In genomic region chr14:95514131-95515079, GRCh38 we compare ENCODE assay signal across 8 cellular contexts. TPM values are rescaled to one million over a fixed set of nuclear protein-coding genes. Genes with fewer than 3 reads are reported as not detected.
A peak's percentile ranks its signal among the peaks of the same experiment; 100 is the strongest.
DNase-seq lines count a peak whose midpoint lies in the region; ATAC-seq, FAIRE-seq and TF ChIP-seq lines count a peak whose summit lies in the region.

No MANE protein-coding gene starts in this region.

- peak overlapping the region; percentile 51; the same call in 1 of the 2 replicates for H2BK20ac ChIP-seq in H1 (ENCODE audit: low read length)

- no peaks in the 10 kb centered on the region for H3K79me1 ChIP-seq in H1 (ENCODE audit: low read depth, low read length)

- TF ChIP-seq RAD21 in H1 (IDR thresholded peaks at IDR 0.05 in 1 of 2, conservative IDR thresholded peaks at IDR 0.05 in 1 of 2; ENCODE audit: low read depth in 2 of 2, low read length in 2 of 2): no peak

- H4K5ac ChIP-seq in H1 (ENCODE audit: insufficient read length, low read depth, low read length): no peak overlapping the region

- peaks cover 0 to 22% (median 8%) of the 10 kb centered on the region in 4 experiments; a peak in 5 of 7 replicates for H3K4me1 ChIP-seq in H1 (replicated peaks in 1 of 4; ENCODE audit: control insufficient read depth in 3 of 4, insufficient read depth in 4 of 4, low read length in 3 of 4)
- H3K4me1 ChIP-seq in gastrocnemius medialis: peaks cover 54 to 57% of the 10 kb centered on the region in 2 donors

- no peak overlapping the region for H2BK120ac ChIP-seq in H1 (replicated peaks; ENCODE audit: low read depth, low read length)

- H2AFZ ChIP-seq in H1 (ENCODE audit: low read length): no peak overlapping the region

- H3K56ac ChIP-seq in H1 (replicated peaks; ENCODE audit: insufficient read length, low read depth, low read length): no peak overlapping the region

- intact Hi-C loops in gastrocnemius medialis (cut with DNase I; ENCODE audit: low total_unique reads): loop anchor here (5.0 kb wide), 1 partner anchor 32 kb away; no protein-coding TSS in a partner anchor

- no peak for TF ChIP-seq EP300 in H1 (IDR thresholded peaks at IDR 0.05; ENCODE audit: borderline replicate concordance in 1 of 2, low read depth in 2 of 2, low read length in 2 of 2)

- in situ Hi-C loops in GM13976 (cut with MboI; ENCODE audit: low sequenced_read_pairs, unreplicated experiment): no loop called here
- in situ Hi-C loops in gastrocnemius medialis (cut with MboI; ENCODE audit: low sequenced_read_pairs in 4 of 4): no loop called here

- DNase-seq in GM13976 (ENCODE audit: low spot score): peak; percentile 57
- DNase-seq in NCI-H510A treated with DMSO at 0.1 percent for 48 hours (lab: John Stamatoyannopoulos, UW): peak; percentile 68
- DNase-seq in H1 (ENCODE audit: low read depth in 1 of 2, low spot score in 2 of 2): no peak
- DNase-seq in gastrocnemius medialis: no peak
- no peak for DNase-seq in WERI-Rb-1
- no peak for DNase-seq in NCI-H2227 treated with DMSO at 0.1 percent for 48 hours (lab: John Stamatoyannopoulos, UW)
- no peak for DNase-seq in activated CD8-positive, alpha-beta memory T cell treated with anti-CD3 and anti-CD28 coated beads, Interleukin-2, amount 50 U/mL, for 48 hours

- no peak overlapping the region for H2AK5ac ChIP-seq in H1 (ENCODE audit: low read depth, low read length)

- no peak overlapping the region for H3K14ac ChIP-seq in H1 (ENCODE audit: insufficient read length)

- H3K9me3 ChIP-seq in H1 (ENCODE audit: insufficient read depth in 2 of 2, low read depth in 1 of 2, low read length in 1 of 2) (no peaks in the 10 kb centered on the region), gastrocnemius medialis (no peaks in the 10 kb centered on the region), WERI-Rb-1 (ENCODE audit: severe bottlenecking) (no peaks in the 10 kb centered on the region)

- no peak overlapping the region for H3K9ac ChIP-seq in H1 (replicated peaks in 1 of 4; ENCODE audit: extremely low read depth in 1 of 4, low read depth in 3 of 4, low read length in 3 of 4)

- H3K27me3 ChIP-seq in H1 (replicated peaks in 1 of 4; ENCODE audit: control insufficient read depth in 3 of 4, extremely low read depth in 1 of 4, insufficient read depth in 3 of 4, low read length in 3 of 4): peaks cover 4 to 33% (median 27%) of the 10 kb centered on the region in 4 experiments
- H3K27me3 ChIP-seq in gastrocnemius medialis: no peaks in the 10 kb centered on the region
- no peaks in the 10 kb centered on the region for H3K27me3 ChIP-seq in WERI-Rb-1 (ENCODE audit: insufficient read depth, low read depth, severe bottlenecking)

- H2BK15ac ChIP-seq in H1 (ENCODE audit: low read length): 0 out of 2 replicates have a peak overlapping the region, but pooled peaks have one; percentile 46

- no peak overlapping the region for H3K4ac ChIP-seq in H1 (replicated peaks; ENCODE audit: insufficient read length, low read depth, low read length)

- H4K91ac ChIP-seq in H1 (replicated peaks; ENCODE audit: insufficient read length, low read length): peak overlapping the region; percentile 22

- no peaks in the 10 kb centered on the region for H3K36me3 ChIP-seq in H1 (ENCODE audit: control insufficient read depth in 2 of 4, insufficient read depth in 4 of 4, low read length in 3 of 4)
- H3K36me3 ChIP-seq in gastrocnemius medialis: no peaks in the 10 kb centered on the region
- H3K36me3 ChIP-seq in WERI-Rb-1: no peaks in the 10 kb centered on the region

- H3K18ac ChIP-seq in H1 (ENCODE audit: extremely low read depth, low read length): no peak overlapping the region

- H3K27ac ChIP-seq in H1 (ENCODE audit: low read depth, low read length) (no peak overlapping the region), gastrocnemius medialis (peak overlapping the region in 2 of 4 donors; percentile 72 to 73), WERI-Rb-1 (no peak overlapping the region)

- no peak overlapping the region for H4K8ac ChIP-seq in H1 (ENCODE audit: extremely low read depth, insufficient read depth, low read length)

- ATAC-seq in gastrocnemius medialis: no peak
- no peak for ATAC-seq in GM18907 (IDR thresholded peaks at IDR 0.05; ENCODE audit: unreplicated experiment)

- H2BK5ac ChIP-seq in H1 (ENCODE audit: low read depth, low read length): no peak overlapping the region

- H4K20me1 ChIP-seq in H1 (replicated peaks in 1 of 2; ENCODE audit: control insufficient read depth in 1 of 2, insufficient read depth in 2 of 2, low read length in 2 of 2): peaks cover 0 to 4% of the 10 kb centered on the region in 2 experiments

- POLR2A ChIA-PET in H1 (lab: Charles Lee; ENCODE audit: partially characterized antibody): no interaction called here

- 0 out of 4 replicates have a peak overlapping the region, but pooled peaks of 1 of the 2 experiments have one; percentile 1 for H3K4me2 ChIP-seq in H1 (ENCODE audit: insufficient read depth in 1 of 2, low read depth in 2 of 2, low read length in 2 of 2)

- TF ChIP-seq CTCF in GM13976 (IDR thresholded peaks at IDR 0.05; ENCODE audit: borderline replicate concordance, control extremely low read depth, extremely low read depth, insufficient read depth, missing control alignments) (no peak), H1 (IDR thresholded peaks at IDR 0.05; ENCODE audit: control extremely low read depth in 1 of 3, insufficient read depth in 1 of 3, low read depth in 1 of 3, low read length in 3 of 3) (no peak), gastrocnemius medialis (IDR thresholded peaks at IDR 0.05 in 4 of 5, conservative IDR thresholded peaks at IDR 0.05 in 1 of 5) (no peak), WERI-Rb-1 (IDR thresholded peaks at IDR 0.05; ENCODE audit: low read depth, low read length) (no peak)

- H3K23me2 ChIP-seq in H1 (ENCODE audit: low read depth, low read length): peaks cover 12% of the 10 kb centered on the region

- no peak overlapping the region for H3K23ac ChIP-seq in H1 (ENCODE audit: insufficient read length)

- H3K4me3 ChIP-seq in H1 (ENCODE audit: extremely low read depth in 1 of 4, insufficient read depth in 2 of 4, low read depth in 3 of 4, low read length in 4 of 4) (no peak overlapping the region), gastrocnemius medialis (peak overlapping the region; percentile 24 to 71 (median 67)), WERI-Rb-1 (ENCODE audit: low read depth, low read length) (no peak overlapping the region)

- CTCF ChIA-PET in H1 (lab: Charles Lee; ENCODE audit: partially characterized antibody): interaction anchor here (0.6 to 6.4 kb wide), 12 partner anchors 9 to 675 kb away, joined by 3 to 32 read pairs (median 3); partner anchors contain the start of gene GLRX5

- H2BK12ac ChIP-seq in H1 (ENCODE audit: low read depth, low read length): peak overlapping the region; percentile 60; the same call in 1 of the 2 replicates

- H3K79me2 ChIP-seq in H1 (ENCODE audit: control insufficient read depth in 1 of 2, insufficient read depth in 2 of 2, low read length in 2 of 2): no peaks in the 10 kb centered on the region

- 77% methylated on average over 17 of the region's 18 CpGs; no CpG with 5 or more reads in 1 of the 2 experiments for WGBS in H1 (ENCODE audit: extremely low coverage in 1 of 2, insufficient coverage in 1 of 2, insufficient read length in 1 of 2, insufficient replicate concordance in 2 of 2, low coverage in 1 of 2, low lambda C conversion rate in 2 of 2, missing lambda C conversion rate in 1 of 2), 2 experiments

- TF ChIP-seq POLR2A in H1 (IDR thresholded peaks at IDR 0.05; ENCODE audit: control extremely low read depth in 1 of 2, low read depth in 2 of 2, low read length in 2 of 2): no peak
- no peak for TF ChIP-seq POLR2A in gastrocnemius medialis (IDR thresholded peaks at IDR 0.05)

- no peak for FAIRE-seq in H1 (lab: Jason Lieb, UNC)

TF ChIP-seq in H1, 55 proteins besides CTCF, POLR2A, EP300 and RAD21:
- TF ChIP-seq JUND (IDR thresholded peaks at IDR 0.05; ENCODE audit: low read length) (no peak), CBX8 (IDR thresholded peaks at IDR 0.05; ENCODE audit: borderline replicate concordance, low read depth, low read length) (no peak), TBP (IDR thresholded peaks at IDR 0.05; ENCODE audit: low read depth, low read length) (no peak), FOSL1 (IDR thresholded peaks at IDR 0.05; ENCODE audit: insufficient read depth, low read depth, low read length) (no peak), TEAD4 (IDR thresholded peaks at IDR 0.05; ENCODE audit: low read depth, low read length) (no peak), TCF12 (IDR thresholded peaks at IDR 0.05; ENCODE audit: low read depth, low read length) (no peak)

RNA-seq across cellular contexts. Expression of gene SYNE3, which starts 2.0 kb away (rescaled TPM):
- total RNA-seq in H1 (2021; fragmentation: NEBNext Ultra II Directional; extraction: Animal tissue kit (Norgen Biotek cat#: 25700)): 0.08 TPM in 1 of 2 replicates, not detected in the other
- under 0.01 and 0.02 TPM in 2 replicates for polyA plus RNA-seq in H1 (2011; rRNA removed)
- 0.01 TPM for polyA plus RNA-seq in H1 (2011; cell fraction: cytosol; rRNA removed)
- polyA plus RNA-seq in H1 (2011; cell fraction: nucleus; rRNA removed): 0.07 TPM
- 0.03 to 0.08 TPM (median 0.07 TPM) in 3 of 4 replicates, not detected in the other for polyA plus RNA-seq in H1 (2012, experiment 1 of 2)
- polyA plus RNA-seq in H1 (2012, experiment 2 of 2): not detected
- polyA plus RNA-seq in H1 (2013, experiment 1 of 2): 0.02 TPM
- polyA plus RNA-seq in H1 (2013, experiment 2 of 2): 0.06 TPM
- not detected in 2 replicates for polyA minus RNA-seq in H1 (2011; rRNA and poly(A)+ RNA removed)
- polyA minus RNA-seq in H1 (2011; cell fraction: cytosol; rRNA and poly(A)+ RNA removed): 0.22 TPM
- 0.10 TPM for polyA minus RNA-seq in H1 (2011; cell fraction: nucleus; rRNA and poly(A)+ RNA removed)
- 1 to 10 TPM; 4.7 to 7.1 (median 5.1) TPM for total RNA-seq in gastrocnemius medialis

RNA-seq across cellular contexts. Expression of gene GLRX5, which starts 20.4 kb away (rescaled TPM):
- total RNA-seq in H1 (2021; fragmentation: NEBNext Ultra II Directional; extraction: Animal tissue kit (Norgen Biotek cat#: 25700)): 84.8 and 88.8 TPM in 2 replicates
- 43.9 and 70.1 TPM in 2 replicates for polyA plus RNA-seq in H1 (2011; rRNA removed)
- polyA plus RNA-seq in H1 (2011; cell fraction: cytosol; rRNA removed): 63.6 TPM
- 15.0 TPM for polyA plus RNA-seq in H1 (2011; cell fraction: nucleus; rRNA removed)
- 60.3 to 76.3 TPM (median 63.3 TPM) in 4 replicates for polyA plus RNA-seq in H1 (2012, experiment 1 of 2)
- 93.9 TPM for polyA plus RNA-seq in H1 (2012, experiment 2 of 2)
- 55.0 TPM for polyA plus RNA-seq in H1 (2013, experiment 1 of 2)
- 58.1 TPM for polyA plus RNA-seq in H1 (2013, experiment 2 of 2)
- polyA minus RNA-seq in H1 (2011; rRNA and poly(A)+ RNA removed): 16.3 and 16.7 TPM in 2 replicates
- 27.7 TPM for polyA minus RNA-seq in H1 (2011; cell fraction: cytosol; rRNA and poly(A)+ RNA removed)
- 15.2 TPM for polyA minus RNA-seq in H1 (2011; cell fraction: nucleus; rRNA and poly(A)+ RNA removed)
- total RNA-seq in gastrocnemius medialis: 10 to 100 TPM; 28.0 to 83.2 (median 74.0) TPM

Comparison
In these comparisons a context has a peak if more than half of its experiments do, and no peak if none do; other contexts are left out.
1. DNase-seq: peak in GM13976 (single experiment) and NCI-H510A treated with DMSO at 0.1 percent for 48 hours (single experiment); none in H1 (0 of 2), gastrocnemius medialis (0 of 2), WERI-Rb-1 (single experiment), NCI-H2227 treated with DMSO at 0.1 percent for 48 hours (single experiment) and activated CD8-positive, alpha-beta memory T cell treated with anti-CD3 and anti-CD28 coated beads, Interleukin-2, amount 50 U/mL, for 48 hours (single experiment).
2. H3K4me3 ChIP-seq: peak in gastrocnemius medialis (4 of 4); none in H1 (0 of 4) and WERI-Rb-1 (single experiment).